ENCODE assay signal across 18 cellular contexts in genomic region chr1:93475691-93476090, GRCh38.
"Had no signal": no experiment of that assay in that cellular context is flagged by ENCODE, and none has a peak within 500 bp of the region (broad histone marks: within the 10 kb centered on the region; RNA-seq: fewer than 3 reads in every experiment).

No MANE protein-coding gene starts in this region.

- DNase-seq: effector memory CD4-positive, alpha-beta T cell; foreskin fibroblast; immature natural killer cell; kidney glomerular epithelial cell; naive thymus-derived CD4-positive, alpha-beta T cell; ovary; right cardiac atrium; stimulated activated CD4-positive, alpha-beta T cell treated with anti-CD3 and anti-CD28 coated beads, Interleukin-4, amount 100 ng/mL, for 1 hour; stimulated activated CD8-positive, alpha-beta memory T cell treated with anti-CD3 and anti-CD28 coated beads, Interleukin-4, amount 100 ng/mL, for 48 hours; tibial artery; upper lobe of left lung had no signal

- H3K4me3 ChIP-seq: esophagus muscularis mucosa, ovary, tibial artery, upper lobe of left lung, vagina had no signal

- H3K27me3 Mint-ChIP-seq: progenitor cell of endocrine pancreas had no signal

- H3K4me1 Mint-ChIP-seq: immature natural killer cell; stimulated activated effector memory CD8-positive, alpha-beta T cell treated with anti-CD3 and anti-CD28 coated beads, Interleukin-12 subunit alpha, Interleukin-12 subunit beta, amount 100 ng/mL, for 72 hours had no signal

- H3K9me3 ChIP-seq: ovary, vagina had no signal

- H3K4me1 ChIP-seq: tibial artery had no signal

- H3K27ac ChIP-seq: epithelial cell of prostate, esophagus muscularis mucosa, ovary, tibial artery, upper lobe of left lung, vagina had no signal

- H3K4me3 Mint-ChIP-seq: immature natural killer cell; naive thymus-derived CD4-positive, alpha-beta T cell; neural crest cell; stimulated activated effector memory CD8-positive, alpha-beta T cell treated with anti-CD3 and anti-CD28 coated beads, Interleukin-12 subunit alpha, Interleukin-12 subunit beta, amount 100 ng/mL, for 72 hours; stimulated activated naive CD8-positive, alpha-beta T cell treated with anti-CD3 and anti-CD28 coated beads, Interleukin-15, Interleukin-2, amounts not matched to agents 100 ng/mL and 50 ng/mL, for 24 hours had no signal

- ATAC-seq: naive thymus-derived CD4-positive, alpha-beta T cell; right cardiac atrium; stimulated activated effector memory CD8-positive, alpha-beta T cell treated with anti-CD3 and anti-CD28 coated beads, Interleukin-12 subunit alpha, Interleukin-12 subunit beta, amount 100 ng/mL, for 72 hours had no signal

- H3K36me3 ChIP-seq: esophagus muscularis mucosa, ovary, tibial artery, upper lobe of left lung, vagina had no signal

- H3K27ac Mint-ChIP-seq: immature natural killer cell; naive thymus-derived CD4-positive, alpha-beta T cell; stimulated activated effector memory CD8-positive, alpha-beta T cell treated with anti-CD3 and anti-CD28 coated beads, Interleukin-12 subunit alpha, Interleukin-12 subunit beta, amount 100 ng/mL, for 72 hours; stimulated activated naive CD8-positive, alpha-beta T cell treated with anti-CD3 and anti-CD28 coated beads, Interleukin-15, Interleukin-2, amounts not matched to agents 100 ng/mL and 50 ng/mL, for 24 hours had no signal

- H3K36me3 Mint-ChIP-seq: stimulated activated effector memory CD8-positive, alpha-beta T cell treated with anti-CD3 and anti-CD28 coated beads, Interleukin-12 subunit alpha, Interleukin-12 subunit beta, amount 100 ng/mL, for 72 hours had no signal

- H3K27me3 ChIP-seq: esophagus muscularis mucosa, ovary, tibial artery, upper lobe of left lung, vagina had no signal
